Comparison of ENCODE assay signal across 8 cellular contexts in the genomic region with DNA sequence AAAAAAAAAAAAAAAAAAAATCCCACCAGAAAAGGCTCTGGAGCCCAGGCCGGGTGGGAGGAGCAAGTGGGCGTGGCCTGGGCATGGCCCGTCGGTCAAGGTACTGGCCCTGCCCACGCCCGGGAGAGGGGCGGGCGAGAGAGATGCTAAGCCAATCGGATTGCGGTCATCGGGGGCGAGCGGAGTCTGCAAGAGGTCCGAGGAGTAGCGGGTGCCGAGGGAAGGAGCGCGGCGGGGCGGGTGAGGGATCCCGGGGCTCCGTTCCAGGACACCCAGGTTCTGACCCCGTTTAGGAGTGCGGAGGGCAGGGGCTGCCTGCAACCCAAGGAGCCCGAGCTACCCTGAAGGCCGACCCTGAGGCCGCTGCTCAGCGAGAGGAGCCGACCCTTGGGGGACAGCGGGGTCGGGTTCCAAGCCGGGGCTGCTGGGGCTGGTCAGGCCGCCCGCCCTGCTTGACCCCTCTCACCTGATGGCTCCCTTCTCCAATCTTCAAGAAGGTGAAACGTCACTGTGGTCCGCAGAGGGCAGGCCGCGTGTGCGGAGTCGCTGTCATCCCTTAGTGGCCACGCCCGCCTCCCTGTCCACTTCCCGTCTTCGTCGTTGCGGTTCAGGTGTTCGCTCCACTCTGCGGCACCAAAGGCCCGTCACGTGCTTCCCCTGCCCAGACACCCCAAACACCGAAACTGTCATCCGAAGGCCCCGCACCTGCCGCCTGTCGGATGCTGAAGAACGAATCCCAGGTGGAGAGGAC. TPM values are rescaled to one million over a fixed set of nuclear protein-coding genes. Genes with fewer than 3 reads are reported as not detected.
DNase-seq lines count a peak whose midpoint lies in the region; ATAC-seq and TF ChIP-seq lines count a peak whose summit lies in the region.

No MANE protein-coding gene starts in this region.

- H3K36me3 ChIP-seq in CD8-positive, alpha-beta memory T cell (ENCODE audit: insufficient read depth, low read length) = no peaks in the 10 kb centered on the region
- H3K36me3 ChIP-seq in cardiac muscle cell (no peaks in the 10 kb centered on the region), trophoblast cell (ENCODE audit: control insufficient read depth in 1 of 2, insufficient read depth in 2 of 2, low read length in 2 of 2) (no peaks in the 10 kb centered on the region), thymus (ENCODE audit: control insufficient read depth, insufficient read depth) (no peaks in the 10 kb centered on the region)

- H3K9ac ChIP-seq in trophoblast cell (ENCODE audit: low read length) = no peak overlapping the region

- H4K8ac ChIP-seq in trophoblast cell (ENCODE audit: low read depth, low read length) = peak overlapping the region; percentile 55

- H3K9me3 ChIP-seq in CD8-positive, alpha-beta memory T cell (ENCODE audit: low read length) = no peaks in the 10 kb centered on the region
- H3K9me3 ChIP-seq in cardiac muscle cell (ENCODE audit: low read depth) (no peaks in the 10 kb centered on the region), trophoblast cell (ENCODE audit: insufficient read depth, low read depth, low read length) (peaks cover 2% of the 10 kb centered on the region), thymus (ENCODE audit: control insufficient read depth) (no peaks in the 10 kb centered on the region)

- H3K4me1 ChIP-seq in CD8-positive, alpha-beta memory T cell (ENCODE audit: insufficient read depth, low read length) = peaks cover 14% of the 10 kb centered on the region
- H3K4me1 ChIP-seq in cardiac muscle cell (ENCODE audit: low read depth) (no peaks in the 10 kb centered on the region), trophoblast cell (ENCODE audit: control insufficient read depth in 1 of 2, insufficient read depth in 2 of 2, low read length in 2 of 2) (peaks cover 5 to 8% of the 10 kb centered on the region in 2 experiments), thymus (ENCODE audit: control insufficient read depth, insufficient read depth, low read length) (no peaks in the 10 kb centered on the region)

- POLR2A ChIA-PET in CD8-positive, alpha-beta memory T cell (lab: Charles Lee) = interaction anchor here (0.6 to 0.7 kb wide), 5 partner anchors 66 to 682 kb away, joined by 3 to 10 read pairs (median 5); partner anchors contain the start of genes ATF4 and RPL3

- peak overlapping the region; percentile 61 for H3K4me3 ChIP-seq in CD8-positive, alpha-beta memory T cell (ENCODE audit: low read length)
- H3K4me3 ChIP-seq in cardiac muscle cell (peak overlapping the region; percentile 40), trophoblast cell (ENCODE audit: low read depth, low read length) (peak overlapping the region; percentile 74), thymus (ENCODE audit: low read length) (peak overlapping the region; percentile 41)

- H2AK5ac ChIP-seq in trophoblast cell (ENCODE audit: low read length) = no peak overlapping the region

- peaks cover 0 to 18% (median 5%) of the 10 kb centered on the region in 3 donors for H3K36me3 Mint-ChIP-seq in CD8-positive, alpha-beta memory T cell
- H3K36me3 Mint-ChIP-seq in activated naive CD8-positive, alpha-beta T cell treated with anti-CD3 and anti-CD28 coated beads for 36 hours = peaks cover 6% of the 10 kb centered on the region

- DNase-seq in CD8-positive, alpha-beta memory T cell = peak; percentile 74 to 90 (median 83)
- DNase-seq in SHP77 (lab: John Stamatoyannopoulos, UW) (peak; percentile 56 to 87), cardiac muscle cell (ENCODE audit: low read depth in 1 of 2, low spot score in 1 of 2) (peak; percentile 92 to 97), trophoblast cell (peak; percentile 78), MV-4-11 (lab: John Stamatoyannopoulos, UW) (no peak)
- DNase-seq in activated naive CD8-positive, alpha-beta T cell treated with anti-CD3 and anti-CD28 coated beads for 36 hours = peak; percentile 82

- peak overlapping the region; percentile 31 for H4K12ac ChIP-seq in trophoblast cell (ENCODE audit: low read depth, low read length)

- H3K79me1 ChIP-seq in trophoblast cell (ENCODE audit: low read length) = no peaks in the 10 kb centered on the region

- no peak overlapping the region for H2BK12ac ChIP-seq in trophoblast cell (ENCODE audit: low read length)

- no peak overlapping the region for H3K4ac ChIP-seq in trophoblast cell (ENCODE audit: low read depth, low read length)

- H3K14ac ChIP-seq in trophoblast cell (ENCODE audit: low read length) = no peak overlapping the region

- H2BK5ac ChIP-seq in trophoblast cell (ENCODE audit: low read depth, low read length, poor library complexity) = no peak overlapping the region

- H3K9me3 Mint-ChIP-seq in CD8-positive, alpha-beta memory T cell = no peaks in the 10 kb centered on the region
- H3K9me3 Mint-ChIP-seq in activated naive CD8-positive, alpha-beta T cell treated with anti-CD3 and anti-CD28 coated beads for 36 hours = no peaks in the 10 kb centered on the region

- peaks cover 13 to 32% (median 15%) of the 10 kb centered on the region in 3 donors for H3K4me1 Mint-ChIP-seq in CD8-positive, alpha-beta memory T cell
- peaks cover 21% of the 10 kb centered on the region for H3K4me1 Mint-ChIP-seq in activated naive CD8-positive, alpha-beta T cell treated with anti-CD3 and anti-CD28 coated beads for 36 hours

- peak overlapping the region; percentile 65 for H3K27ac ChIP-seq in CD8-positive, alpha-beta memory T cell (ENCODE audit: low read depth, low read length)
- H3K27ac ChIP-seq in cardiac muscle cell = no peak overlapping the region
- no peak overlapping the region for H3K27ac ChIP-seq in trophoblast cell (ENCODE audit: low read depth, low read length)
- peak overlapping the region; percentile 3 for H3K27ac ChIP-seq in thymus (ENCODE audit: low read depth)

- no CpG with 5 or more reads among the region's 56 CpGs for WGBS in trophoblast cell (ENCODE audit: extremely low coverage, insufficient coverage, insufficient read length)
- WGBS in thymus = 22% methylated on average over 56 of the region's 56 CpGs

- CTCF ChIA-PET in CD8-positive, alpha-beta memory T cell (lab: Charles Lee) = interaction anchor here (0.7 to 3.0 kb wide), 4 partner anchors 11 to 140 kb away, joined by 3 to 15 read pairs (median 5); partner anchors contain the start of genes MIEF1 and TAB1

- no peak overlapping the region for H4K91ac ChIP-seq in trophoblast cell (ENCODE audit: low read depth, low read length)

- peak overlapping the region; percentile 98 for H3K4me2 ChIP-seq in trophoblast cell (ENCODE audit: low read length)

- no peaks in the 10 kb centered on the region for H3K27me3 Mint-ChIP-seq in CD8-positive, alpha-beta memory T cell
- no peaks in the 10 kb centered on the region for H3K27me3 Mint-ChIP-seq in activated naive CD8-positive, alpha-beta T cell treated with anti-CD3 and anti-CD28 coated beads for 36 hours

- H3K27ac Mint-ChIP-seq in CD8-positive, alpha-beta memory T cell = peak overlapping the region; percentile 63 to 98 (median 87)
- H3K27ac Mint-ChIP-seq in activated naive CD8-positive, alpha-beta T cell treated with anti-CD3 and anti-CD28 coated beads for 36 hours = peak overlapping the region; percentile 79

- H2AFZ ChIP-seq in trophoblast cell (ENCODE audit: insufficient read depth, low read length, poor library complexity) = peak overlapping the region; percentile 87

- peak; percentile 70 for ATAC-seq in HG02938 (IDR thresholded peaks at IDR 0.05; ENCODE audit: unreplicated experiment)

- H2BK120ac ChIP-seq in trophoblast cell (ENCODE audit: insufficient read depth, low read length, poor library complexity) = no peak overlapping the region

- no peak overlapping the region for H3K23ac ChIP-seq in trophoblast cell (ENCODE audit: low read length)

- no peak for TF ChIP-seq CTCF in cardiac muscle cell (IDR thresholded peaks at IDR 0.05; ENCODE audit: low read depth, low read length)

- H3K79me2 ChIP-seq in trophoblast cell (ENCODE audit: control insufficient read depth, insufficient read depth, low read length, poor library complexity) = no peaks in the 10 kb centered on the region

- no peaks in the 10 kb centered on the region for H3K27me3 ChIP-seq in CD8-positive, alpha-beta memory T cell (ENCODE audit: insufficient read depth, low read length, poor library complexity, severe bottlenecking)
- H3K27me3 ChIP-seq in cardiac muscle cell (no peaks in the 10 kb centered on the region), trophoblast cell (ENCODE audit: insufficient read depth, low read length) (no peaks in the 10 kb centered on the region), thymus (ENCODE audit: control insufficient read depth, insufficient read depth) (no peaks in the 10 kb centered on the region)

- peak overlapping the region; percentile 45 to 93 (median 84) for H3K4me3 Mint-ChIP-seq in CD8-positive, alpha-beta memory T cell
- peak overlapping the region; percentile 81 for H3K4me3 Mint-ChIP-seq in activated naive CD8-positive, alpha-beta T cell treated with anti-CD3 and anti-CD28 coated beads for 36 hours

- H3K18ac ChIP-seq in trophoblast cell (ENCODE audit: low read length) = no peak overlapping the region

RNA-seq across cellular contexts. Expression of gene TAB1, which starts 11.1 kb away (rescaled TPM):
- total RNA-seq in CD8-positive, alpha-beta memory T cell = 10 to 100 TPM; 19.9 to 21.0 TPM
- polyA plus RNA-seq in CD8-positive, alpha-beta memory T cell = 4.1 TPM
- 10 to 100 TPM; 17.1 to 18.2 TPM for total RNA-seq in activated naive CD8-positive, alpha-beta T cell treated with anti-CD3 and anti-CD28 coated beads for 36 hours
- total RNA-seq in cardiac muscle cell = 41.2 and 52.1 TPM in 2 replicates
- 21.6 and 28.2 TPM in 2 replicates for polyA plus RNA-seq in cardiac muscle cell
- polyA plus RNA-seq in trophoblast cell (2013) = 12.9 and 13.2 TPM in 2 replicates
- polyA plus RNA-seq in thymus = 15.2 TPM

RNA-seq across cellular contexts. Expression of gene SYNGR1, which starts 38.6 kb away (rescaled TPM):
- total RNA-seq in CD8-positive, alpha-beta memory T cell = 1 to 10 TPM; 2.4 to 2.9 TPM
- 10.1 TPM for polyA plus RNA-seq in CD8-positive, alpha-beta memory T cell
- total RNA-seq in activated naive CD8-positive, alpha-beta T cell treated with anti-CD3 and anti-CD28 coated beads for 36 hours = 1 to 10 TPM; 7.4 to 9.3 TPM
- total RNA-seq in cardiac muscle cell = 40.7 and 61.8 TPM in 2 replicates
- polyA plus RNA-seq in cardiac muscle cell = 81.9 and 112 TPM in 2 replicates
- polyA plus RNA-seq in trophoblast cell (2013) = 20.4 and 21.0 TPM in 2 replicates
- polyA plus RNA-seq in thymus = 6.1 TPM

Comparison
In these comparisons a context has a peak if more than half of its experiments do, and no peak if none do; other contexts are left out.
1. H3K27ac ChIP-seq: peak in CD8-positive, alpha-beta memory T cell (single experiment) and thymus (single experiment); none in cardiac muscle cell (single experiment) and trophoblast cell (single experiment).
2. Peak in every context shown above with its lines, with median percentiles within 50 percentile points of each other: H3K4me3 ChIP-seq.